Comparison of ENCODE assay signal across 18 cellular contexts in the genomic region with DNA sequence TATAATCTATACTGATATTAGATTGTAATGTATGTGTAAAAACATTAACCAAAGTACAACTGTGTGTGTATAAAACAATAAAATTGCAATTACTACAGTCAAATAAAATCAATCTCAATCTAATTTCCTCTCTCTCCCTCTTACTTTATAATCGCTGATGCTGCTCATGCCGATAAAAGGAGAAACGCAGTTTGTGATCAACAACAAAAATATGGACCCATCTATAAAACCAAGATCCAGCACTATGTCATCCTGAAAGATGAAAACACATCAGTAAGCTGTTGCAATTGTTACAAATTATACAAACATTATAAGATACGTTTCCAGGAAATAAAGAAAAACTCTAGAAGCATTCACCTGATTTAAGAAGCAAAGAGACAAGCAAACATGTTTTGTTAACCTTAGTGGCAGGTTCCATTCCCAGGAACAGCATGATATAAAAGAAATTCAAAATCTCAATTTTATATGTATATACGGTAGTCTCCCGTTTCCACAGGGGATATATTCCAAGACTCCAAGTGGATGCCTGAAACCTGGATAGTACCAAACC. TPM values are rescaled to one million over a fixed set of nuclear protein-coding genes. Genes with fewer than 3 reads are reported as not detected.
DNase-seq lines count a peak whose midpoint lies in the region; ATAC-seq, FAIRE-seq and TF ChIP-seq lines count a peak whose summit lies in the region.
"Had no signal": no experiment of that assay in that cellular context is flagged by ENCODE, and none has a peak within 500 bp of the region (broad histone marks: within the 10 kb centered on the region; RNA-seq: fewer than 3 reads in every experiment).

No MANE protein-coding gene starts in this region.

- POLR2A ChIA-PET in A549 (lab: Yijun Ruan, JAX) (no interaction called here), HEK293 (lab: Yijun Ruan, JAX) (no interaction called here)

- TF ChIP-seq RAD21 in A549 (conservative IDR thresholded peaks at IDR 0.05 in 1 of 2, IDR thresholded peaks at IDR 0.05 in 1 of 2) = no peak

- H3K36me3 ChIP-seq in HEK293 (ENCODE audit: control insufficient read depth in 2 of 2, insufficient read depth in 1 of 2, low read length in 2 of 2) = no peaks in the 10 kb centered on the region
- H3K36me3 ChIP-seq in neural progenitor cell = no peaks in the 10 kb centered on the region

- FAIRE-seq in A549 (lab: Jason Lieb, UNC) = no peak
- FAIRE-seq: GM12892 had no signal

- H3K4me3 Mint-ChIP-seq in T-helper 17 cell = no peak overlapping the region
- H3K4me3 Mint-ChIP-seq in neural progenitor cell = no peak overlapping the region
- H3K4me3 Mint-ChIP-seq: CD4-positive, CD25-positive, alpha-beta regulatory T cell had no signal

- H3K27me3 Mint-ChIP-seq in T-helper 17 cell (no peaks in the 10 kb centered on the region), neural progenitor cell (ENCODE audit: insufficient read depth, low read depth) (no peaks in the 10 kb centered on the region)
- H3K27me3 Mint-ChIP-seq: CD4-positive, CD25-positive, alpha-beta regulatory T cell had no signal

- H3K4me1 Mint-ChIP-seq in T-helper 17 cell (peaks cover 2% of the 10 kb centered on the region), neural progenitor cell (no peaks in the 10 kb centered on the region)
- H3K4me1 Mint-ChIP-seq: CD4-positive, CD25-positive, alpha-beta regulatory T cell had no signal

- H3K27ac ChIP-seq in A549 (peak overlapping the region; percentile 76 to 85), HEK293 (ENCODE audit: extremely low read depth, low read depth, low read length) (no peak overlapping the region), foreskin keratinocyte (peak overlapping the region; percentile 27), neural progenitor cell (no peak overlapping the region)

- H3K27me3 ChIP-seq in foreskin keratinocyte = no peaks in the 10 kb centered on the region
- H3K27me3 ChIP-seq in neural progenitor cell = no peaks in the 10 kb centered on the region

- DNase-seq in A549 (ENCODE audit: low read depth in 1 of 2, low spot score in 1 of 2) (no peak), T-helper 17 cell (no peak), foreskin keratinocyte (no peak), neural progenitor cell (ENCODE audit: low spot score) (no peak), NCI-H2196 (lab: John Stamatoyannopoulos, UW; ENCODE audit: unreplicated experiment) (no peak)
- no peak for DNase-seq in activated naive CD4-positive, alpha-beta T cell treated with anti-CD3 and anti-CD28 coated beads, Interleukin-2, amount 50 U/mL, for 16 hours
- DNase-seq in stimulated activated naive CD8-positive, alpha-beta T cell treated with anti-CD3 and anti-CD28 coated beads, Interleukin-15, Interleukin-2, amounts not matched to agents 100 U/mL and 50 U/mL, for 24 hours = no peak
- DNase-seq: CD4-positive, CD25-positive, alpha-beta regulatory T cell; DND-41; GDM1; KBM-7; NCI-H1048; NCI-H1694; NCI-H446; NCI-H774 had no signal

- H3F3A ChIP-seq in neural progenitor cell (ENCODE audit: low read depth) = no peaks in the 10 kb centered on the region

- ATAC-seq in A549 (peak; percentile 41 to 51; a peak in 4 of 6 replicates), T-helper 17 cell (no peak), foreskin keratinocyte (no peak)
- ATAC-seq in stimulated activated naive CD8-positive, alpha-beta T cell treated with anti-CD3 and anti-CD28 coated beads, Interleukin-15, Interleukin-2, amounts not matched to agents 100 U/mL and 50 U/mL, for 24 hours = no peak

- no peak overlapping the region for H3K4me3 ChIP-seq in A549
- H3K4me3 ChIP-seq in HEK293 (ENCODE audit: low read depth, low read length) = no peak overlapping the region
- no peak overlapping the region for H3K4me3 ChIP-seq in neural progenitor cell

- no peaks in the 10 kb centered on the region for H4K20me1 ChIP-seq in neural progenitor cell (ENCODE audit: low read depth)

- CTCF ChIA-PET in A549 (lab: Yijun Ruan, JAX) (no interaction called here), HEK293 (lab: Yijun Ruan, JAX) (no interaction called here)

- peaks cover 2% of the 10 kb centered on the region for H3K36me3 Mint-ChIP-seq in T-helper 17 cell (ENCODE audit: low read depth)
- H3K36me3 Mint-ChIP-seq in neural progenitor cell = no peaks in the 10 kb centered on the region
- H3K36me3 Mint-ChIP-seq: CD4-positive, CD25-positive, alpha-beta regulatory T cell had no signal

- H3K4me2 ChIP-seq in A549 = peak overlapping the region; percentile 62
- H3K4me2 ChIP-seq in neural progenitor cell = no peak overlapping the region

- no peak for TF ChIP-seq CTCF in A549 (IDR thresholded peaks at IDR 0.05)
- TF ChIP-seq CTCF in HEK293 (tag by site-specific recombination; IDR thresholded peaks at IDR 0.05) = no peak
- no peak for TF ChIP-seq CTCF in foreskin keratinocyte (conservative IDR thresholded peaks at IDR 0.05)
- TF ChIP-seq CTCF in neural progenitor cell (IDR thresholded peaks at IDR 0.05) = no peak

- H3K27ac Mint-ChIP-seq in T-helper 17 cell = peak overlapping the region; percentile 34
- no peak overlapping the region for H3K27ac Mint-ChIP-seq in neural progenitor cell
- H3K27ac Mint-ChIP-seq: CD4-positive, CD25-positive, alpha-beta regulatory T cell had no signal

- TF ChIP-seq EP300 in A549 (IDR thresholded peaks at IDR 0.05) = no peak

- H3K9ac ChIP-seq in neural progenitor cell = no peak overlapping the region

- H3K4me1 ChIP-seq in A549 (peaks cover 24% of the 10 kb centered on the region), HEK293 (ENCODE audit: control insufficient read depth, insufficient read depth, low read length) (peaks cover 9% of the 10 kb centered on the region), foreskin keratinocyte (peaks cover 27% of the 10 kb centered on the region), neural progenitor cell (no peaks in the 10 kb centered on the region)

- WGBS in A549 (ENCODE audit: missing lambda C conversion rate) = 14% methylated on average over 6 of the region's 6 CpGs

- H2AFZ ChIP-seq in neural progenitor cell (replicated peaks) = no peak overlapping the region

- no peak for TF ChIP-seq POLR2A in A549 (IDR thresholded peaks at IDR 0.05; ENCODE audit: low read length)

- no peaks in the 10 kb centered on the region for H3K9me3 Mint-ChIP-seq in neural progenitor cell
- H3K9me3 Mint-ChIP-seq: CD4-positive, CD25-positive, alpha-beta regulatory T cell had no signal

- no peaks in the 10 kb centered on the region for H3K79me2 ChIP-seq in neural progenitor cell (ENCODE audit: low read depth)

- 0 out of 3 replicates have a peak, but pooled peaks cover 3% of the 10 kb centered on the region for H3K9me3 ChIP-seq in A549
- H3K9me3 ChIP-seq in HEK293 (ENCODE audit: control insufficient read depth, insufficient read depth, low read depth, low read length) = no peaks in the 10 kb centered on the region
- H3K9me3 ChIP-seq in T-helper 17 cell (ENCODE audit: control insufficient read depth, low read length, poor library complexity, severe bottlenecking) = no peaks in the 10 kb centered on the region
- H3K9me3 ChIP-seq in neural progenitor cell (ENCODE audit: low read depth) = no peaks in the 10 kb centered on the region

TF ChIP-seq in A549, 52 proteins besides CTCF, POLR2A, EP300 and RAD21:
- no peak for TF ChIP-seq RCOR1 (IDR thresholded peaks at IDR 0.05; ENCODE audit: low read depth, low read length)
- no peak for TF ChIP-seq EHF (CRISPR knock-in tag; IDR thresholded peaks at IDR 0.05)

TF ChIP-seq in HEK293, 187 proteins besides CTCF, POLR2A, EP300 and RAD21 (continues in another document):
- peak; percentile 59; the same call in 1 of the 2 replicates for TF ChIP-seq ZBTB20 (tag by site-specific recombination; IDR thresholded peaks at IDR 0.05)
- TF ChIP-seq, protein P1, sequence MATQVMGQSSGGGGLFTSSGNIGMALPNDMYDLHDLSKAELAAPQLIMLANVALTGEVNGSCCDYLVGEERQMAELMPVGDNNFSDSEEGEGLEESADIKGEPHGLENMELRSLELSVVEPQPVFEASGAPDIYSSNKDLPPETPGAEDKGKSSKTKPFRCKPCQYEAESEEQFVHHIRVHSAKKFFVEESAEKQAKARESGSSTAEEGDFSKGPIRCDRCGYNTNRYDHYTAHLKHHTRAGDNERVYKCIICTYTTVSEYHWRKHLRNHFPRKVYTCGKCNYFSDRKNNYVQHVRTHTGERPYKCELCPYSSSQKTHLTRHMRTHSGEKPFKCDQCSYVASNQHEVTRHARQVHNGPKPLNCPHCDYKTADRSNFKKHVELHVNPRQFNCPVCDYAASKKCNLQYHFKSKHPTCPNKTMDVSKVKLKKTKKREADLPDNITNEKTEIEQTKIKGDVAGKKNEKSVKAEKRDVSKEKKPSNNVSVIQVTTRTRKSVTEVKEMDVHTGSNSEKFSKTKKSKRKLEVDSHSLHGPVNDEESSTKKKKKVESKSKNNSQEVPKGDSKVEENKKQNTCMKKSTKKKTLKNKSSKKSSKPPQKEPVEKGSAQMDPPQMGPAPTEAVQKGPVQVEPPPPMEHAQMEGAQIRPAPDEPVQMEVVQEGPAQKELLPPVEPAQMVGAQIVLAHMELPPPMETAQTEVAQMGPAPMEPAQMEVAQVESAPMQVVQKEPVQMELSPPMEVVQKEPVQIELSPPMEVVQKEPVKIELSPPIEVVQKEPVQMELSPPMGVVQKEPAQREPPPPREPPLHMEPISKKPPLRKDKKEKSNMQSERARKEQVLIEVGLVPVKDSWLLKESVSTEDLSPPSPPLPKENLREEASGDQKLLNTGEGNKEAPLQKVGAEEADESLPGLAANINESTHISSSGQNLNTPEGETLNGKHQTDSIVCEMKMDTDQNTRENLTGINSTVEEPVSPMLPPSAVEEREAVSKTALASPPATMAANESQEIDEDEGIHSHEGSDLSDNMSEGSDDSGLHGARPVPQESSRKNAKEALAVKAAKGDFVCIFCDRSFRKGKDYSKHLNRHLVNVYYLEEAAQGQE (tag by site-specific recombination; IDR thresholded peaks at IDR 0.05) = no peak

RNA-seq across cellular contexts. Expression of gene ABCA6, which starts 33.6 kb away (rescaled TPM):
- polyA plus RNA-seq in A549 (2011; rRNA removed) (0.05 TPM in 2 replicates), A549 (2017; fragmentation: RNase III; extraction: RNeasy Plus Mini Kit Qiagen cat#74134 plus additional on column Dnase treatment) (0.05 TPM in 1 of 3 replicates, not detected in the others), foreskin keratinocyte (not detected in 2 replicates)
- not detected in 2 replicates for polyA plus RNA-seq in A549 (2012; cell fraction: cytosol; rRNA removed)
- not detected in 2 replicates for polyA plus RNA-seq in A549 (2012; cell fraction: nucleus; rRNA removed)
- polyA minus RNA-seq in A549 (2011; rRNA and poly(A)+ RNA removed) = not detected in 2 replicates
- total RNA-seq in T-helper 17 cell (under 1 TPM; 0.89 to 0.99 TPM), foreskin keratinocyte (0.07 TPM in 1 of 2 replicates, not detected in the other), neural progenitor cell (ENCODE audit: low replicate concordance) (not detected in 2 replicates)
- total RNA-seq: A172 had no signal
- polyA plus RNA-seq: CD4-positive, CD25-positive, alpha-beta regulatory T cell had no signal

RNA-seq across cellular contexts. Expression of gene ABCA10, which starts 53.3 kb away (rescaled TPM):
- polyA plus RNA-seq in A549 (2011; rRNA removed) (0.38 and 0.66 TPM in 2 replicates), A549 (2017; fragmentation: RNase III; extraction: RNeasy Plus Mini Kit Qiagen cat#74134 plus additional on column Dnase treatment) (0.16 to 0.22 TPM (median 0.17 TPM) in 3 replicates), foreskin keratinocyte (0.04 and 0.12 TPM in 2 replicates)
- polyA plus RNA-seq in A549 (2012; cell fraction: cytosol; rRNA removed) = 0.03 and 0.04 TPM in 2 replicates
- polyA plus RNA-seq in A549 (2012; cell fraction: nucleus; rRNA removed) = 0.04 and 0.05 TPM in 2 replicates
- 0.19 TPM in 1 of 2 replicates, not detected in the other for polyA minus RNA-seq in A549 (2011; rRNA and poly(A)+ RNA removed)
- total RNA-seq in T-helper 17 cell (1 to 10 TPM; 1.2 to 2.6 TPM), foreskin keratinocyte (0.11 and 0.41 TPM in 2 replicates), neural progenitor cell (ENCODE audit: low replicate concordance) (0.09 and 0.21 TPM in 2 replicates)

Comparison
In these comparisons a context has a peak if more than half of its experiments do, and no peak if none do; other contexts are left out.
1. ATAC-seq: peak in A549 (2 of 2); none in T-helper 17 cell (single experiment), foreskin keratinocyte (single experiment) and stimulated activated naive CD8-positive, alpha-beta T cell treated with anti-CD3 and anti-CD28 coated beads, Interleukin-15, Interleukin-2, amounts not matched to agents 100 U/mL and 50 U/mL, for 24 hours (single experiment).
2. H3K27ac ChIP-seq: peak in A549 (2 of 2) and foreskin keratinocyte (single experiment); none in HEK293 (single experiment) and neural progenitor cell (single experiment).